24 cellular contexts compared by ENCODE assay signal in the genomic region with DNA sequence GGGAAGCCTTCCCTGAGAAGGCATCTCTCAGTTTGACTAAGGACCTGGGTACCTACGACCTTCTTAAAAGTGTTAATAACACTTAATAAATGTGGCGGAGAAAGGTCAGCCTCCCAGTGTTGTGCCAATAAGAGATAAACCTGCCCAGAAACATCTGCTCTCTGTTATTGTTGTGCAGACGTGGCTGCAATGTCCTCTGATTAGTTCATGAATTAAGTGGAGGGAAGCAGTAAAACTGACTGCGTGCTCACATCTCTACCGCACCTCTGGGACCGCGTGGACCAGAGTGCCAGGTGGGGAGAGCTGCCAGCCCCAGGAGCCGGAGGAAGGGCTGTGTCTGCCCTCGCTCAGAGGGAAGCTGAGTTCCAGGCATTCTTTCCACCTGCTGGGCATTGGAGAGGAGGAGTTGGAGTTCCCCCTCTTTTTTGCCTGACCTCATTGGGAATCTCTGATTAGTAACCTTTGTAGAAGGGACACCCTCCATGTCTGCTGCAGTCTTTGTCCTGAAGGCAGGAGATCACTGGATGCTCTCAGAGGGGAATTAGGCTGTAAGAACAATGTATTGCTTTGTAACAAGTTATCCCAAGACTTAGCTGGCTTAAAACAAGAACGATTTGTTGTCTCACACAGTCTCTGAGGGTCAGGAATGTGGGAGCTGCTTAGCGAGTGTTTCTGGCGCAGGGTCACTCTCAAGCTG.
DNase-seq lines count a peak whose midpoint lies in the region; ATAC-seq and TF ChIP-seq lines count a peak whose summit lies in the region.
"Had no signal": no experiment of that assay in that cellular context is flagged by ENCODE, and none has a peak within 500 bp of the region (broad histone marks: within the 10 kb centered on the region; RNA-seq: fewer than 3 reads in every experiment).

No MANE protein-coding gene starts in this region.

- TF ChIP-seq EP300 in sigmoid colon (IDR thresholded peaks at IDR 0.05), result no peak

- H3K9me3 ChIP-seq in sigmoid colon, result no peaks in the 10 kb centered on the region
- H3K9me3 ChIP-seq: adrenal gland, gastrocnemius medialis, HAP-1, upper lobe of left lung had no signal

- intact Hi-C loops in sigmoid colon (cut with DNase I), result no loop called here

- TF ChIP-seq CTCF in retinal pigment epithelial cell (conservative IDR thresholded peaks at IDR 0.05; ENCODE audit: low read depth, low read length) (no peak), sigmoid colon (IDR thresholded peaks at IDR 0.05) (no peak)

- no peak overlapping the region for H3K27ac ChIP-seq in sigmoid colon
- H3K27ac ChIP-seq: adrenal gland, C4-2B, gastrocnemius medialis, upper lobe of left lung had no signal

- peak in 2 of 3 experiments; percentile 23 to 56 for DNase-seq in NCI-H1417 (lab: John Stamatoyannopoulos, UW)
- DNase-seq in NCI-H1417 treated with DMSO at 0.1 percent for 48 hours (lab: John Stamatoyannopoulos, UW), result no peak
- DNase-seq in ecto neural progenitor cell (ENCODE audit: low spot score), result peak; percentile 56
- DNase-seq in islet precursor cell, result peak; percentile 55
- DNase-seq in retinal pigment epithelial cell (ENCODE audit: low read depth), result peak; percentile 39
- DNase-seq in putamen (ENCODE audit: low spot score), result no peak
- DNase-seq in sigmoid colon, result no peak
- DNase-seq: 8988T; activated CD4-positive, alpha-beta memory T cell treated with anti-CD3 and anti-CD28 coated beads, Interleukin-2, amount 10 ng/mL, durations not matched to agents 7 days and 5 days; activated CD8-positive, alpha-beta memory T cell treated with anti-CD3 and anti-CD28 coated beads, Interleukin-2, amount 50 U/mL, for 4 hours; activated naive CD4-positive, alpha-beta T cell treated with Interleukin-2 at 50 U/mL for 16 hours; DMS53; gastrocnemius medialis; NCI-H187; NCI-H524; Right ventricle myocardium superior; small intestine; stimulated activated naive CD4-positive, alpha-beta T cell; upper lobe of left lung had no signal

- H3K27me3 ChIP-seq in sigmoid colon, result no peaks in the 10 kb centered on the region
- H3K27me3 ChIP-seq: adrenal gland, gastrocnemius medialis, upper lobe of left lung had no signal

- no peak for ATAC-seq in GM18505 (IDR thresholded peaks at IDR 0.05; ENCODE audit: unreplicated experiment)
- ATAC-seq: gastrocnemius medialis had no signal

- no peaks in the 10 kb centered on the region for H3K36me3 ChIP-seq in sigmoid colon
- H3K36me3 ChIP-seq: adrenal gland, gastrocnemius medialis, HAP-1, upper lobe of left lung had no signal

- H3K4me3 ChIP-seq in retinal pigment epithelial cell (ENCODE audit: low read length), result no peak overlapping the region
- no peak overlapping the region for H3K4me3 ChIP-seq in sigmoid colon
- H3K4me3 ChIP-seq: adrenal gland, gastrocnemius medialis, HAP-1, upper lobe of left lung had no signal

- peaks cover 0 to 26% (median 14%) of the 10 kb centered on the region in 4 donors for H3K4me1 ChIP-seq in sigmoid colon
- H3K4me1 ChIP-seq: Caco-2, gastrocnemius medialis, upper lobe of left lung had no signal

- TF ChIP-seq POLR2A in GM18505 (IDR thresholded peaks at IDR 0.05; ENCODE audit: borderline replicate concordance, extremely low read depth, insufficient read depth, insufficient read length), result no peak
- TF ChIP-seq POLR2A in sigmoid colon (IDR thresholded peaks at IDR 0.05), result no peak

- 73 to 84% methylated on average over 12 of the region's 12 CpGs for WGBS in sigmoid colon, 2 donors

Comparison
In these comparisons a context has a peak if more than half of its experiments do, and no peak if none do; other contexts are left out.
1. DNase-seq: peak in NCI-H1417 (2 of 3), ecto neural progenitor cell (single experiment), islet precursor cell (single experiment) and retinal pigment epithelial cell (single experiment); none in NCI-H1417 treated with DMSO at 0.1 percent for 48 hours (single experiment), putamen (single experiment) and sigmoid colon (single experiment).